Comparison of ENCODE assay signal across 9 cellular contexts in the genomic region with DNA sequence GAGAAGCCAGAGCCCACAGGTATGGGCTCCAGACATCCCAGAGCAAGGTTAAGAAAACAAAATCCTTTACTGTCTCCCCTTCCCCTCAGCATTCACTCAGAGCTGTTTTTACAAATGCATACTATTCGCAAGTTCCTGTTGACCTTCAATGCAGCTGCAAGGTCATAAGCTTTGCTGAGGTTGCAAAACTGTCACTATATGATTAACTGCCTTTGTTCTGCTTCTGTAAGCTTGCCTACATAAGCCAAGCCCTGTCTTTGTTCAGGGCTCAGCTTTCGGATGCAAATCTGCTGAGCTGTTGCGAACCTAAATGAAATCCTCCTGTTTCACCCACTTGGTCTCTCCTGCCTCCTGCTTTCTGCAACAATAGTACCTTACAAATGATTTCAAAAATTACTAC. TPM values are rescaled to one million over a fixed set of nuclear protein-coding genes. Genes with fewer than 3 reads are reported as not detected.
DNase-seq lines count a peak whose midpoint lies in the region; ATAC-seq, FAIRE-seq and TF ChIP-seq lines count a peak whose summit lies in the region.
"Not testable (repeated sequence)": the region's sequence is repeated elsewhere in the genome, so short reads cannot be mapped to it uniquely, and the experiment has no call there.
"Had no signal": no experiment of that assay in that cellular context is flagged by ENCODE, and none has a peak within 500 bp of the region (broad histone marks: within the 10 kb centered on the region; RNA-seq: fewer than 3 reads in every experiment).

No MANE protein-coding gene starts in this region.

- H3K4me1 ChIP-seq in endothelial cell of umbilical vein (ENCODE audit: control insufficient read depth, extremely low read depth, insufficient read depth, low read length); HepG2 (ENCODE audit: insufficient read depth, low read length): not testable (repeated sequence)

- ATAC-seq in HepG2, result not testable (repeated sequence)

- not testable (repeated sequence) for FAIRE-seq in endothelial cell of umbilical vein (lab: Jason Lieb, UNC); HepG2 (lab: Jason Lieb, UNC)

- TF ChIP-seq EP300 in HepG2 (IDR thresholded peaks at IDR 0.05; ENCODE audit: low read depth in 2 of 2, low read length in 2 of 2); HepG2 (CRISPR knock-in tag; IDR thresholded peaks at IDR 0.05; ENCODE audit: borderline replicate concordance): not testable (repeated sequence)

- H3K9ac ChIP-seq in endothelial cell of umbilical vein (replicated peaks; ENCODE audit: extremely low read depth, insufficient read depth, low read length); HepG2 (ENCODE audit: insufficient read depth, low read depth, low read length): not testable (repeated sequence)

- H3K9me1 ChIP-seq in endothelial cell of umbilical vein (replicated peaks; ENCODE audit: control insufficient read depth, extremely low read depth, insufficient read depth, low read length), result not testable (repeated sequence)

- not testable (repeated sequence) for H2AFZ ChIP-seq in endothelial cell of umbilical vein (ENCODE audit: low read depth, low read length); HepG2 (ENCODE audit: low read length)

- not testable (repeated sequence) for BruUV-seq in endothelial cell of umbilical vein (replicated peaks; lab: Mats Ljungman, UMichigan); HepG2 (replicated peaks; lab: Mats Ljungman, UMichigan)

- POLR2A ChIA-PET in HEK293T (lab: Yijun Ruan, JAX); endothelial cell of umbilical vein (lab: Charles Lee); HepG2 (lab: Yijun Ruan, JAX): not testable (repeated sequence)

- intact Hi-C loops in endothelial cell of umbilical vein (cut with micrococcal nuclease); HepG2 (cut with micrococcal nuclease; ENCODE audit: unreplicated experiment); posterior vena cava (cut with DNase I): not testable (repeated sequence)

- TF ChIP-seq POLR2A in endothelial cell of umbilical vein (IDR thresholded peaks at IDR 0.05; ENCODE audit: low read depth, low read length); HepG2 (IDR thresholded peaks at IDR 0.05; ENCODE audit: insufficient read depth in 1 of 2, low read depth in 2 of 2, low read length in 2 of 2): not testable (repeated sequence)

- 44% methylated on average over 3 of the region's 3 CpGs for WGBS in HepG2 (ENCODE audit: low lambda C conversion rate)

- not testable (repeated sequence) for H3K79me2 ChIP-seq in endothelial cell of umbilical vein (ENCODE audit: control insufficient read depth, insufficient read depth, low read length); HepG2 (ENCODE audit: insufficient read depth, low read length)

- not testable (repeated sequence) for TF ChIP-seq CTCF in WERI-Rb-1 (IDR thresholded peaks at IDR 0.05; ENCODE audit: low read depth, low read length); endothelial cell of umbilical vein (IDR thresholded peaks at IDR 0.05; ENCODE audit: extremely low read depth in 1 of 2, insufficient read depth in 1 of 2, low read depth in 1 of 2, low read length in 2 of 2); HepG2 (CRISPR knock-in tag; IDR thresholded peaks at IDR 0.05)

- TF ChIP-seq RAD21 in HepG2 (CRISPR knock-in tag; IDR thresholded peaks at IDR 0.05), result not testable (repeated sequence)

- CTCF ChIA-PET in HEK293T (lab: Yijun Ruan, JAX), result interaction anchor here (0.6 kb wide), 1 partner anchor 146 kb away, joined by 3 read pairs; no protein-coding TSS in a partner anchor
- CTCF ChIA-PET in endothelial cell of umbilical vein (lab: Charles Lee); HepG2 (lab: Yijun Ruan, JAX; ENCODE audit: low intra/inter-chr PET ratio, low total read pairs): not testable (repeated sequence)

- dilution Hi-C loops in endothelial cell of umbilical vein (cut with MboI; ENCODE audit: extremely low pct_ligation_motif_present, low sequenced_read_pairs), result not testable (repeated sequence)

- H3K36me3 ChIP-seq in WERI-Rb-1; endothelial cell of umbilical vein (ENCODE audit: control insufficient read depth in 2 of 2, extremely low read depth in 1 of 2, insufficient read depth in 2 of 2, low read length in 2 of 2); HepG2 (replicated peaks in 1 of 2; ENCODE audit: control insufficient read depth in 1 of 2, insufficient read depth in 2 of 2, low read length in 2 of 2): not testable (repeated sequence)

- in situ Hi-C loops in HepG2 (cut with HindIII; ENCODE audit: extremely low pct_ligation_motif_present, low pct_unique_long_range_greater_than_20kb), result not testable (repeated sequence)

- H3K4me2 ChIP-seq in endothelial cell of umbilical vein (ENCODE audit: insufficient read depth, low read length); HepG2 (ENCODE audit: low read depth, low read length): not testable (repeated sequence)

- H3K9me3 ChIP-seq in WERI-Rb-1 (ENCODE audit: severe bottlenecking); endothelial cell of umbilical vein (replicated peaks; ENCODE audit: control insufficient read depth, insufficient read depth, low read length); HepG2 (ENCODE audit: low read length): not testable (repeated sequence)

- H3K27me3 ChIP-seq in WERI-Rb-1 (ENCODE audit: insufficient read depth, low read depth, severe bottlenecking); endothelial cell of umbilical vein (ENCODE audit: control insufficient read depth in 2 of 2, insufficient read depth in 2 of 2, low read length in 2 of 2); HepG2 (ENCODE audit: control insufficient read depth in 1 of 2, insufficient read depth in 2 of 2, low read length in 2 of 2): not testable (repeated sequence)

- DNase-seq in HEK293T (ENCODE audit: extremely low spot score), result not testable (repeated sequence)
- DNase-seq in NCI-H1417 (lab: John Stamatoyannopoulos, UW) (peak in 2 of 3 experiments; percentile 1 to 44), NCI-H69 (lab: John Stamatoyannopoulos, UW) (peak; percentile 2), WERI-Rb-1 (peak; percentile 8), endothelial cell of umbilical vein (ENCODE audit: low read depth, low spot score) (peak; percentile 4), HepG2 (ENCODE audit: low spot score) (peak; percentile 14), posterior vena cava (ENCODE audit: low spot score) (peak; percentile 12)

- not testable (repeated sequence) for H4K20me1 ChIP-seq in endothelial cell of umbilical vein (replicated peaks; ENCODE audit: control insufficient read depth, extremely low read depth, insufficient read depth, low read length); HepG2 (ENCODE audit: insufficient read depth, low read length)

- not testable (repeated sequence) for H3K4me3 ChIP-seq in WERI-Rb-1 (ENCODE audit: low read depth, low read length); endothelial cell of umbilical vein (replicated peaks in 1 of 3; ENCODE audit: insufficient read depth in 1 of 3, low read depth in 1 of 3, low read length in 3 of 3); HepG2 (replicated peaks in 1 of 3; ENCODE audit: insufficient read depth in 1 of 3, low read depth in 2 of 3, low read length in 3 of 3)

- not testable (repeated sequence) for H3K27ac ChIP-seq in WERI-Rb-1; endothelial cell of umbilical vein (ENCODE audit: insufficient read depth, low read depth, low read length); HepG2 (ENCODE audit: extremely low read length, insufficient read depth, low read length)

RNA-seq across cellular contexts. Expression of a gene that starts 26.4 kb away (rescaled TPM):
- total RNA-seq in endothelial cell of umbilical vein (0.09 TPM in 1 of 2 replicates, not detected in the other), HepG2 (2016; rRNA removed; fragmentation: Illumina TruSeq; extraction: Trizol) (1.9 and 6.0 TPM in 2 replicates), posterior vena cava (not detected)
- polyA plus RNA-seq in endothelial cell of umbilical vein (0.03 and 0.04 TPM in 2 replicates), HepG2 (2011; rRNA removed) (1.2 and 1.7 TPM in 2 replicates)
- polyA plus RNA-seq in endothelial cell of umbilical vein (2011; cell fraction: cytosol; rRNA removed), result 0.01 TPM in 1 of 2 replicates, not detected in the other
- 0.29 and 0.50 TPM in 2 replicates for polyA plus RNA-seq in endothelial cell of umbilical vein (2011; cell fraction: nucleus; rRNA removed)
- not detected in 2 replicates for polyA plus RNA-seq in endothelial cell of umbilical vein (2012)
- polyA minus RNA-seq in endothelial cell of umbilical vein, result 0.34 and 0.81 TPM in 2 replicates
- not detected for polyA minus RNA-seq in endothelial cell of umbilical vein (2011; cell fraction: cytosol; rRNA and poly(A)+ RNA removed)
- 1.0 and 1.7 TPM in 2 replicates for polyA minus RNA-seq in endothelial cell of umbilical vein (2011; cell fraction: nucleus; rRNA and poly(A)+ RNA removed)
- 1.6 and 1.7 TPM in 2 replicates for total RNA-seq in HepG2 (2016; cell fraction: cytosol; rRNA removed; fragmentation: Illumina TruSeq; extraction: Trizol; ENCODE audit: low read depth)
- total RNA-seq in HepG2 (2016; cell fraction: insoluble cytoplasmic fraction; rRNA removed; fragmentation: Illumina TruSeq; extraction: Trizol), result 2.0 and 5.7 TPM in 2 replicates
- 2.2 and 2.6 TPM in 2 replicates for total RNA-seq in HepG2 (2016; cell fraction: membrane; rRNA removed; fragmentation: Illumina TruSeq; extraction: Trizol)
- total RNA-seq in HepG2 (2016; cell fraction: nucleus; rRNA removed; fragmentation: Illumina TruSeq; extraction: Trizol), result 18.5 and 22.6 TPM in 2 replicates
- polyA plus RNA-seq in HepG2 (2011; cell fraction: cytosol; rRNA removed), result 0.26 and 0.34 TPM in 2 replicates
- polyA plus RNA-seq in HepG2 (2011; cell fraction: nucleus; rRNA removed), result 16.9 and 20.4 TPM in 2 replicates
- 2.0 and 2.3 TPM in 2 replicates for polyA plus RNA-seq in HepG2 (2012)
- polyA plus RNA-seq in HepG2 (2016; cell fraction: cytosol; fragmentation: Illumina TruSeq; extraction: Trizol; ENCODE audit: low read depth), result not detected in 2 replicates
- polyA plus RNA-seq in HepG2 (2016; cell fraction: insoluble cytoplasmic fraction; fragmentation: Illumina TruSeq; extraction: Trizol; ENCODE audit: low read depth), result 0.19 and 0.31 TPM in 2 replicates
- not detected in 2 replicates for polyA plus RNA-seq in HepG2 (2016; cell fraction: membrane; fragmentation: Illumina TruSeq; extraction: Trizol; ENCODE audit: low read depth)
- polyA plus RNA-seq in HepG2 (2016; cell fraction: nucleus; fragmentation: Illumina TruSeq; extraction: Trizol; ENCODE audit: insufficient read depth, low read depth), result 6.1 and 6.5 TPM in 2 replicates
- polyA minus RNA-seq in HepG2 (2011; rRNA and poly(A)+ RNA removed; ENCODE audit: low replicate concordance), result 25.5 TPM in 1 of 2 replicates, not detected in the other
- 1.6 and 2.9 TPM in 2 replicates for polyA minus RNA-seq in HepG2 (2011; cell fraction: cytosol; rRNA and poly(A)+ RNA removed)
- 57.8 and 73.4 TPM in 2 replicates for polyA minus RNA-seq in HepG2 (2011; cell fraction: nucleus; rRNA and poly(A)+ RNA removed)
- total RNA-seq: CD4-positive, CD25-positive, alpha-beta regulatory T cell had no signal
- polyA plus RNA-seq: AG04450; CD4-positive, CD25-positive, alpha-beta regulatory T cell had no signal

RNA-seq across cellular contexts. Expression of a gene that starts 42.3 kb away (rescaled TPM):
- total RNA-seq in endothelial cell of umbilical vein (1.6 and 4.8 TPM in 2 replicates), HepG2 (2016; rRNA removed; fragmentation: Illumina TruSeq; extraction: Trizol) (0.11 TPM in 1 of 2 replicates, not detected in the other), posterior vena cava (1 to 10 TPM; 1.4 to 1.5 TPM)
- polyA plus RNA-seq in endothelial cell of umbilical vein (4.1 and 4.6 TPM in 2 replicates), HepG2 (2011; rRNA removed) (0.07 and 0.12 TPM in 2 replicates)
- 1.8 and 2.7 TPM in 2 replicates for polyA plus RNA-seq in endothelial cell of umbilical vein (2011; cell fraction: cytosol; rRNA removed)
- polyA plus RNA-seq in endothelial cell of umbilical vein (2011; cell fraction: nucleus; rRNA removed), result 19.0 and 23.5 TPM in 2 replicates
- 0.14 and 0.27 TPM in 2 replicates for polyA plus RNA-seq in endothelial cell of umbilical vein (2012)
- 2.1 and 3.6 TPM in 2 replicates for polyA minus RNA-seq in endothelial cell of umbilical vein
- polyA minus RNA-seq in endothelial cell of umbilical vein (2011; cell fraction: cytosol; rRNA and poly(A)+ RNA removed), result not detected
- 2.1 and 2.5 TPM in 2 replicates for polyA minus RNA-seq in endothelial cell of umbilical vein (2011; cell fraction: nucleus; rRNA and poly(A)+ RNA removed)
- 0.26 TPM in 1 of 2 replicates, not detected in the other for total RNA-seq in HepG2 (2016; cell fraction: cytosol; rRNA removed; fragmentation: Illumina TruSeq; extraction: Trizol; ENCODE audit: low read depth)
- 0.15 and 0.24 TPM in 2 replicates for total RNA-seq in HepG2 (2016; cell fraction: insoluble cytoplasmic fraction; rRNA removed; fragmentation: Illumina TruSeq; extraction: Trizol)
- total RNA-seq in HepG2 (2016; cell fraction: membrane; rRNA removed; fragmentation: Illumina TruSeq; extraction: Trizol), result 0.55 TPM in 1 of 2 replicates, not detected in the other
- total RNA-seq in HepG2 (2016; cell fraction: nucleus; rRNA removed; fragmentation: Illumina TruSeq; extraction: Trizol), result 0.28 and 0.37 TPM in 2 replicates
- 0.04 and 0.21 TPM in 2 replicates for polyA plus RNA-seq in HepG2 (2011; cell fraction: cytosol; rRNA removed)
- 1.0 and 1.3 TPM in 2 replicates for polyA plus RNA-seq in HepG2 (2011; cell fraction: nucleus; rRNA removed)
- 0.04 and 0.16 TPM in 2 replicates for polyA plus RNA-seq in HepG2 (2012)
- polyA plus RNA-seq in HepG2 (2016; cell fraction: cytosol; fragmentation: Illumina TruSeq; extraction: Trizol; ENCODE audit: low read depth), result 0.26 and 0.28 TPM in 2 replicates
- 0.35 TPM in 1 of 2 replicates, not detected in the other for polyA plus RNA-seq in HepG2 (2016; cell fraction: insoluble cytoplasmic fraction; fragmentation: Illumina TruSeq; extraction: Trizol; ENCODE audit: low read depth)
- polyA plus RNA-seq in HepG2 (2016; cell fraction: membrane; fragmentation: Illumina TruSeq; extraction: Trizol; ENCODE audit: low read depth), result 0.21 and 0.37 TPM in 2 replicates
- polyA plus RNA-seq in HepG2 (2016; cell fraction: nucleus; fragmentation: Illumina TruSeq; extraction: Trizol; ENCODE audit: insufficient read depth, low read depth), result 0.75 and 0.81 TPM in 2 replicates
- polyA minus RNA-seq in HepG2 (2011; rRNA and poly(A)+ RNA removed; ENCODE audit: low replicate concordance), result 0.47 TPM in 1 of 2 replicates, not detected in the other
- polyA minus RNA-seq in HepG2 (2011; cell fraction: cytosol; rRNA and poly(A)+ RNA removed), result not detected in 2 replicates
- 0.50 and 0.90 TPM in 2 replicates for polyA minus RNA-seq in HepG2 (2011; cell fraction: nucleus; rRNA and poly(A)+ RNA removed)
- total RNA-seq: CD4-positive, CD25-positive, alpha-beta regulatory T cell had no signal
- polyA plus RNA-seq: CD4-positive, CD25-positive, alpha-beta regulatory T cell had no signal
